In the genomic region with DNA sequence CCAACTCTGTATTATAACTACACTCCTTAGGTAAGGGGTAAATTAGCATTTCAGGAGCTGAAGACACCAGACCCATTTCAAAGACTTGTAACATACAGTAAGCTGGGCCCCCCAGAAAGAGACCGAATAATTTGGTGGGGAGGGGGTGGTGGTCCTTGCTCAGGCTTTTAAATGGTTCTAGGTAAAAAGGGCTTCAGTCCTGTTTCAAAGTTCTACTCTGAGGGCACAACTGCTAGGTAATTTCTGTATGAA, we compare ENCODE assay signal across 19 cellular contexts.
A peak's percentile ranks its signal among the peaks of the same experiment; 100 is the strongest.
DNase-seq lines count a peak whose midpoint lies in the region; ATAC-seq and TF ChIP-seq lines count a peak whose summit lies in the region.
"Had no signal": no experiment of that assay in that cellular context is flagged by ENCODE, and none has a peak within 500 bp of the region (broad histone marks: within the 10 kb centered on the region; RNA-seq: fewer than 3 reads in every experiment).

No MANE protein-coding gene starts in this region.

- TF ChIP-seq CTCF in HFFc6 (IDR thresholded peaks at IDR 0.05) (no peak), osteoblast (IDR thresholded peaks at IDR 0.05; ENCODE audit: extremely low read depth, low read depth, low read length) (no peak), GM20000 (IDR thresholded peaks at IDR 0.05; ENCODE audit: extremely low read depth, missing control alignments) (no peak)

- H3K36me3 Mint-ChIP-seq in CD4-positive, CD25-positive, alpha-beta regulatory T cell, result peaks cover 41% of the 10 kb centered on the region
- H3K36me3 Mint-ChIP-seq in HFFc6 (ENCODE audit: low read depth), result 0 out of 2 replicates have a peak, but pooled peaks cover 5% of the 10 kb centered on the region

- peaks cover 47% of the 10 kb centered on the region for H3K4me1 ChIP-seq in CD4-positive, CD25-positive, alpha-beta regulatory T cell (ENCODE audit: control insufficient read depth, insufficient read depth, low read length, poor library complexity, severe bottlenecking)
- H3K4me1 ChIP-seq in adipocyte (ENCODE audit: control insufficient read depth, insufficient read depth, low read length) (peaks cover 34% of the 10 kb centered on the region), osteoblast (ENCODE audit: insufficient read depth, low read length) (no peaks in the 10 kb centered on the region)
- H3K4me1 ChIP-seq: Caco-2 had no signal

- no peaks in the 10 kb centered on the region for H3K9me3 ChIP-seq in CD4-positive, CD25-positive, alpha-beta regulatory T cell (ENCODE audit: control insufficient read depth in 2 of 2, low read length in 2 of 2)
- H3K9me3 ChIP-seq in adipocyte (ENCODE audit: control insufficient read depth, low read length) (no peaks in the 10 kb centered on the region), osteoblast (ENCODE audit: low read depth, low read length) (no peaks in the 10 kb centered on the region)
- H3K9me3 ChIP-seq: Caco-2, SJSA1 had no signal

- peak overlapping the region; percentile 67 for H2AFZ ChIP-seq in osteoblast (ENCODE audit: low read length)
- H2AFZ ChIP-seq: PC-9 had no signal

- peaks cover 32 to 62% (median 39%) of the 10 kb centered on the region in 4 donors for H3K4me1 Mint-ChIP-seq in CD4-positive, CD25-positive, alpha-beta regulatory T cell
- H3K4me1 Mint-ChIP-seq in HFFc6 (ENCODE audit: low read depth), result peaks cover 27% of the 10 kb centered on the region

- H3K4me2 ChIP-seq in osteoblast (ENCODE audit: insufficient read depth, low read length), result no peak overlapping the region
- H3K4me2 ChIP-seq: PC-9 had no signal

- no peaks in the 10 kb centered on the region for H4K20me1 ChIP-seq in osteoblast (ENCODE audit: insufficient read depth, low read length)

- no peak for ATAC-seq in CD4-positive, CD25-positive, alpha-beta regulatory T cell (ENCODE audit: low read depth in 2 of 2)
- ATAC-seq in HG03520 (IDR thresholded peaks at IDR 0.05; ENCODE audit: unreplicated experiment) (no peak), HG02642 (IDR thresholded peaks at IDR 0.05; ENCODE audit: poor library complexity, unreplicated experiment) (no peak)
- ATAC-seq: HepG2 had no signal

- H3K4me3 ChIP-seq in CD4-positive, CD25-positive, alpha-beta regulatory T cell (ENCODE audit: low read depth, low read length), result peak overlapping the region; percentile 49
- H3K4me3 ChIP-seq in adipocyte (ENCODE audit: low read length), result no peak overlapping the region
- H3K4me3 ChIP-seq in osteoblast (ENCODE audit: insufficient read depth, low read length), result no peak overlapping the region
- H3K4me3 ChIP-seq: PC-9, SJSA1 had no signal

- H3K27me3 ChIP-seq in CD4-positive, CD25-positive, alpha-beta regulatory T cell (ENCODE audit: control insufficient read depth, insufficient read depth, low read length), result no peaks in the 10 kb centered on the region
- H3K27me3 ChIP-seq in adipocyte (replicated peaks; ENCODE audit: control insufficient read depth, insufficient read depth, low read length) (no peaks in the 10 kb centered on the region), osteoblast (ENCODE audit: insufficient read depth, low read length) (no peaks in the 10 kb centered on the region)
- H3K27me3 ChIP-seq: SJSA1 had no signal

- peak overlapping the region; percentile 86 to 92 (median 88) for H3K27ac Mint-ChIP-seq in CD4-positive, CD25-positive, alpha-beta regulatory T cell
- H3K27ac Mint-ChIP-seq in HFFc6, result peak overlapping the region; percentile 64; the same call in 1 of the 2 replicates
- H3K27ac Mint-ChIP-seq: CD4-positive, alpha-beta T cell had no signal

- H3K9ac ChIP-seq in adipocyte (ENCODE audit: low read length), result peak overlapping the region; percentile 64

- H3K4me3 Mint-ChIP-seq in CD4-positive, CD25-positive, alpha-beta regulatory T cell, result peak overlapping the region in 2 of 4 donors; percentile 56 to 57
- H3K4me3 Mint-ChIP-seq in HFFc6, result no peak overlapping the region
- H3K4me3 Mint-ChIP-seq: CD4-positive, alpha-beta T cell had no signal

- H3K79me2 ChIP-seq in osteoblast (ENCODE audit: insufficient read depth, low read length), result no peaks in the 10 kb centered on the region

- no peaks in the 10 kb centered on the region for H3K27me3 Mint-ChIP-seq in CD4-positive, CD25-positive, alpha-beta regulatory T cell
- no peaks in the 10 kb centered on the region for H3K27me3 Mint-ChIP-seq in HFFc6 (ENCODE audit: insufficient read depth)
- H3K27me3 Mint-ChIP-seq: CD4-positive, alpha-beta T cell had no signal

- DNase-seq in CD4-positive, CD25-positive, alpha-beta regulatory T cell, result no peak
- DNase-seq in HFFc6 (no peak), adipocyte (ENCODE audit: low read depth) (no peak), osteoblast (ENCODE audit: insufficient read length, low spot score, missing footprints) (no peak), NCI-H1694 treated with DMSO at 0.1 percent for 48 hours (lab: John Stamatoyannopoulos, UW) (no peak), GM20000 (ENCODE audit: low spot score) (no peak)
- DNase-seq: AML-193; Caco-2; CD4-positive, alpha-beta T cell; KG1; MV-4-11; NCI-H187; NCI-H2107; NCI-H524 had no signal

- peak overlapping the region; percentile 52 for H3K27ac ChIP-seq in CD4-positive, CD25-positive, alpha-beta regulatory T cell (ENCODE audit: insufficient read depth, low read length, poor library complexity, severe bottlenecking)
- H3K27ac ChIP-seq in osteoblast (ENCODE audit: low read depth, low read length), result no peak overlapping the region
- H3K27ac ChIP-seq: PC-9, SJSA1 had no signal

- H3K9me3 Mint-ChIP-seq in CD4-positive, CD25-positive, alpha-beta regulatory T cell, result peaks cover 0 to 4% (median 0%) of the 10 kb centered on the region in 7 donors
- H3K9me3 Mint-ChIP-seq in HFFc6, result no peaks in the 10 kb centered on the region
- H3K9me3 Mint-ChIP-seq: CD4-positive, alpha-beta T cell had no signal

- H3K36me3 ChIP-seq in CD4-positive, CD25-positive, alpha-beta regulatory T cell (ENCODE audit: control insufficient read depth, insufficient read depth, low read length), result peaks cover 71% of the 10 kb centered on the region
- H3K36me3 ChIP-seq in adipocyte (ENCODE audit: control insufficient read depth, insufficient read depth, low read length, severe bottlenecking) (no peaks in the 10 kb centered on the region), osteoblast (ENCODE audit: insufficient read depth, low read length) (no peaks in the 10 kb centered on the region)
- H3K36me3 ChIP-seq: SJSA1 had no signal
